Comparison of ENCODE assay signal across 11 cellular contexts in genomic region chr17:58414596-58414997, GRCh38.
DNase-seq lines count a peak whose midpoint lies in the region; ATAC-seq and TF ChIP-seq lines count a peak whose summit lies in the region.
"Had no signal": no experiment of that assay in that cellular context is flagged by ENCODE, and none has a peak within 500 bp of the region (broad histone marks: within the 10 kb centered on the region; RNA-seq: fewer than 3 reads in every experiment).

No MANE protein-coding gene starts in this region.

- H3K9me3 ChIP-seq in iPS-20b (ENCODE audit: insufficient read depth, low read depth, low read length), result no peaks in the 10 kb centered on the region

- no peak for TF ChIP-seq RAD21 in Ishikawa (IDR thresholded peaks at IDR 0.05; ENCODE audit: low read depth)

- ATAC-seq in stimulated activated memory B cell treated with anti-CD40 and anti-IgM and Interleukin-4, amounts not matched to agents 10 μg/mL and 1 μg/mL and 100 μg/mL, for 72 hours, result no peak

- peaks cover 7% of the 10 kb centered on the region; the same call in 1 of the 2 replicates for H3K4me1 ChIP-seq in iPS-20b (ENCODE audit: insufficient read depth, low read length)

- no peaks in the 10 kb centered on the region for H3K27me3 Mint-ChIP-seq in stimulated activated memory B cell treated with anti-CD40 and anti-IgM and Interleukin-4, amounts not matched to agents 10 μg/mL and 1 μg/mL and 100 μg/mL, for 72 hours
- H3K27me3 Mint-ChIP-seq: CD8-positive, alpha-beta memory T cell had no signal

- H3K36me3 Mint-ChIP-seq in stimulated activated memory B cell treated with anti-CD40 and anti-IgM and Interleukin-4, amounts not matched to agents 10 μg/mL and 1 μg/mL and 100 μg/mL, for 72 hours, result no peaks in the 10 kb centered on the region

- H3K4me3 Mint-ChIP-seq in stimulated activated memory B cell treated with anti-CD40 and anti-IgM and Interleukin-4, amounts not matched to agents 10 μg/mL and 1 μg/mL and 100 μg/mL, for 72 hours, result no peak overlapping the region

- no peak for TF ChIP-seq EP300 in Ishikawa (IDR thresholded peaks at IDR 0.05; ENCODE audit: borderline replicate concordance)

- no peaks in the 10 kb centered on the region for H3K9me3 Mint-ChIP-seq in stimulated activated memory B cell treated with anti-CD40 and anti-IgM and Interleukin-4, amounts not matched to agents 10 μg/mL and 1 μg/mL and 100 μg/mL, for 72 hours
- H3K9me3 Mint-ChIP-seq: CD8-positive, alpha-beta memory T cell had no signal

- H3K27ac Mint-ChIP-seq in stimulated activated memory B cell treated with anti-CD40 and anti-IgM and Interleukin-4, amounts not matched to agents 10 μg/mL and 1 μg/mL and 100 μg/mL, for 72 hours, result no peak overlapping the region

- no peaks in the 10 kb centered on the region for H3K36me3 ChIP-seq in iPS-20b (ENCODE audit: insufficient read depth, low read depth, low read length)

- no peak overlapping the region for H3K27ac ChIP-seq in iPS-20b (ENCODE audit: low read length)
- H3K27ac ChIP-seq in skin epidermis, result peak overlapping the region in 6 of 21 experiments; percentile 13 to 80 (median 22)
- H3K27ac ChIP-seq: HL-60 had no signal

- no peak overlapping the region for H3K9ac ChIP-seq in iPS-20b (ENCODE audit: low read depth, low read length)

- H3K4me3 ChIP-seq in iPS-20b (ENCODE audit: low read length), result peak overlapping the region; percentile 32; the same call in 1 of the 2 replicates
- H3K4me3 ChIP-seq in skin epidermis, result peak overlapping the region in 4 of 7 experiments; percentile 7 to 43 (median 39)

- peaks cover 20% of the 10 kb centered on the region for H3K4me1 Mint-ChIP-seq in stimulated activated memory B cell treated with anti-CD40 and anti-IgM and Interleukin-4, amounts not matched to agents 10 μg/mL and 1 μg/mL and 100 μg/mL, for 72 hours

- H3K27me3 ChIP-seq in iPS-20b (ENCODE audit: insufficient read depth, low read length), result no peaks in the 10 kb centered on the region; the same call in 1 of the 2 replicates

- DNase-seq in SW480 (ENCODE audit: low spot score) (peak; percentile 92), cerebellar nuclear complex (lab: John Stamatoyannopoulos, UW) (no peak)
- DNase-seq in activated CD4-positive, alpha-beta T cell treated with anti-CD3 and anti-CD28 coated beads, Interleukin-2, amount 50 U/mL, for 1 hour, result no peak
- DNase-seq: activated T-cell treated with anti-CD3 and anti-CD28 coated beads for 4 hours; aorta; CD8-positive, alpha-beta memory T cell had no signal

TF ChIP-seq in Ishikawa, 13 proteins besides CTCF, POLR2A, EP300 and RAD21:
- TF ChIP-seq CEBPB (IDR thresholded peaks at IDR 0.05), result no peak
- TF ChIP-seq CREB1 (IDR thresholded peaks at IDR 0.05; ENCODE audit: low read depth), result no peak
- peak; percentile 83 for TF ChIP-seq YY1 (IDR thresholded peaks at IDR 0.05; ENCODE audit: low read depth)
- peak; percentile 69 for TF ChIP-seq TEAD4 (IDR thresholded peaks at IDR 0.05)
- TF ChIP-seq, protein P1, sequence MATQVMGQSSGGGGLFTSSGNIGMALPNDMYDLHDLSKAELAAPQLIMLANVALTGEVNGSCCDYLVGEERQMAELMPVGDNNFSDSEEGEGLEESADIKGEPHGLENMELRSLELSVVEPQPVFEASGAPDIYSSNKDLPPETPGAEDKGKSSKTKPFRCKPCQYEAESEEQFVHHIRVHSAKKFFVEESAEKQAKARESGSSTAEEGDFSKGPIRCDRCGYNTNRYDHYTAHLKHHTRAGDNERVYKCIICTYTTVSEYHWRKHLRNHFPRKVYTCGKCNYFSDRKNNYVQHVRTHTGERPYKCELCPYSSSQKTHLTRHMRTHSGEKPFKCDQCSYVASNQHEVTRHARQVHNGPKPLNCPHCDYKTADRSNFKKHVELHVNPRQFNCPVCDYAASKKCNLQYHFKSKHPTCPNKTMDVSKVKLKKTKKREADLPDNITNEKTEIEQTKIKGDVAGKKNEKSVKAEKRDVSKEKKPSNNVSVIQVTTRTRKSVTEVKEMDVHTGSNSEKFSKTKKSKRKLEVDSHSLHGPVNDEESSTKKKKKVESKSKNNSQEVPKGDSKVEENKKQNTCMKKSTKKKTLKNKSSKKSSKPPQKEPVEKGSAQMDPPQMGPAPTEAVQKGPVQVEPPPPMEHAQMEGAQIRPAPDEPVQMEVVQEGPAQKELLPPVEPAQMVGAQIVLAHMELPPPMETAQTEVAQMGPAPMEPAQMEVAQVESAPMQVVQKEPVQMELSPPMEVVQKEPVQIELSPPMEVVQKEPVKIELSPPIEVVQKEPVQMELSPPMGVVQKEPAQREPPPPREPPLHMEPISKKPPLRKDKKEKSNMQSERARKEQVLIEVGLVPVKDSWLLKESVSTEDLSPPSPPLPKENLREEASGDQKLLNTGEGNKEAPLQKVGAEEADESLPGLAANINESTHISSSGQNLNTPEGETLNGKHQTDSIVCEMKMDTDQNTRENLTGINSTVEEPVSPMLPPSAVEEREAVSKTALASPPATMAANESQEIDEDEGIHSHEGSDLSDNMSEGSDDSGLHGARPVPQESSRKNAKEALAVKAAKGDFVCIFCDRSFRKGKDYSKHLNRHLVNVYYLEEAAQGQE (IDR thresholded peaks at IDR 0.05; ENCODE audit: low read depth), result no peak
- TF ChIP-seq, protein P2, sequence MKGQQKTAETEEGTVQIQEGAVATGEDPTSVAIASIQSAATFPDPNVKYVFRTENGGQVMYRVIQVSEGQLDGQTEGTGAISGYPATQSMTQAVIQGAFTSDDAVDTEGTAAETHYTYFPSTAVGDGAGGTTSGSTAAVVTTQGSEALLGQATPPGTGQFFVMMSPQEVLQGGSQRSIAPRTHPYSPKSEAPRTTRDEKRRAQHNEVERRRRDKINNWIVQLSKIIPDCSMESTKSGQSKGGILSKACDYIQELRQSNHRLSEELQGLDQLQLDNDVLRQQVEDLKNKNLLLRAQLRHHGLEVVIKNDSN (IDR thresholded peaks at IDR 0.05), result peak; percentile 72
- no peak for TF ChIP-seq TCF12 (IDR thresholded peaks at IDR 0.05; ENCODE audit: low read depth)
- TF ChIP-seq FOXM1 (IDR thresholded peaks at IDR 0.05; ENCODE audit: borderline replicate concordance, low read depth), result no peak
- no peak for TF ChIP-seq ZBTB7A (IDR thresholded peaks at IDR 0.05; ENCODE audit: low read depth)
- no peak for TF ChIP-seq TAF1 (IDR thresholded peaks at IDR 0.05; ENCODE audit: low read depth)
- TF ChIP-seq NFIC (IDR thresholded peaks at IDR 0.05), result no peak
- peak; percentile 76 for TF ChIP-seq MAX (IDR thresholded peaks at IDR 0.05)
- TF ChIP-seq EGR1 (IDR thresholded peaks at IDR 0.05), result no peak
TF ChIP-seq in Ishikawa: peak in this region for 4.
